In the genomic region with DNA sequence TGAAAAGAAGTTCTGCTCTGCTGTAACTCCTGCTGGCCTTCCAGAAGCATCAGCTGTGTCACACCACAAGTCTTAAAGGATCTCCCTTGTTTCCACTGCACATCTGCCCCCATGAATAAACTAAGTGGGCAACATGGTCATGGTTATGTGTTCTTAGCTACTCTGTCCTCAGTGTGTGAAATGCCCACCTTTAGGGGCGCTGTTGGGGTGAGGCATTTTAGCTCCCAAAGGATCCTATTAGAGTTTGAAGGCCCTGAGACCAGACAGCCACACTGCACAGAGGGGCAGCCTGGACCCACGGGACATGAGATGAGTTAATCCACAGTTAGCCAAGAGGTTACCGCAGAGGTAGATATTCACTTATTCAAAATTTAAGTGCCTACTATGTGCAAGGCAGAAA, we compare ENCODE assay signal across 19 cellular contexts.
A peak's percentile ranks its signal among the peaks of the same experiment; 100 is the strongest.
DNase-seq lines count a peak whose midpoint lies in the region; ATAC-seq, FAIRE-seq and TF ChIP-seq lines count a peak whose summit lies in the region.
"Had no signal": no experiment of that assay in that cellular context is flagged by ENCODE, and none has a peak within 500 bp of the region (broad histone marks: within the 10 kb centered on the region; RNA-seq: fewer than 3 reads in every experiment).

No MANE protein-coding gene starts in this region.

- H2AFZ ChIP-seq in K562 (ENCODE audit: low read depth, low read length): no peak overlapping the region
- H2AFZ ChIP-seq: GM23248 had no signal

- H3K9ac ChIP-seq in K562 (ENCODE audit: insufficient read depth in 1 of 2, low read depth in 2 of 2, low read length in 2 of 2): no peak overlapping the region
- H3K9ac ChIP-seq: GM23248 had no signal

- no peak for FAIRE-seq in K562 (lab: Jason Lieb, UNC)
- FAIRE-seq: GM12891, GM19239 had no signal

- no peaks in the 10 kb centered on the region for H3K4me1 ChIP-seq in K562 (replicated peaks in 1 of 2; ENCODE audit: control insufficient read depth in 2 of 2, insufficient read depth in 2 of 2, low read length in 2 of 2)
- no peaks in the 10 kb centered on the region for H3K4me1 ChIP-seq in stomach

- peak; percentile 6 for DNase-seq in ACHN
- no peak for DNase-seq in NB4 (ENCODE audit: low read depth)
- DNase-seq in K562 (ENCODE audit: extremely low read depth in 1 of 4, low spot score in 3 of 4): peak in 1 of 4 experiments; percentile 9
- no peak for DNase-seq in stomach
- no peak for DNase-seq in NCI-H2107 (lab: John Stamatoyannopoulos, UW)
- DNase-seq in HuH-7 (ENCODE audit: low spot score): no peak
- DNase-seq: CD4-positive, alpha-beta T cell; GM23248; HFFc6; IMR-90; NCI-H1092; NCI-H1694 treated with DMSO at 0.1 percent for 48 hours; NCI-H446 treated with DMSO at 0.1 percent for 48 hours; NCI-H748 treated with DMSO at 0.1 percent for 48 hours; T-helper 9 cell had no signal

- WGBS in K562 (ENCODE audit: insufficient coverage, low coverage, missing lambda C conversion rate): 6% methylated on average over 3 of the region's 3 CpGs
- WGBS in stomach, 5 donors: 72 to 97% (median 82%) methylated on average over 3 of the region's 3 CpGs

- POLR2A ChIA-PET in K562 (lab: Yijun Ruan, JAX): no interaction called here

- ATAC-seq in K562 (peak; percentile 79), GM21447 (IDR thresholded peaks at IDR 0.05; ENCODE audit: unreplicated experiment) (no peak)

- H3K79me2 ChIP-seq in K562 (ENCODE audit: control insufficient read depth, insufficient read depth, low read length): no peaks in the 10 kb centered on the region

- in situ Hi-C loops in ACHN (cut with HindIII; ENCODE audit: low pct_ligation_motif_present, low pct_unique_long_range_greater_than_20kb, low sequenced_read_pairs) (no loop called here), K562 (cut with MboI) (no loop called here)

- H3K36me3 ChIP-seq in K562 (ENCODE audit: control insufficient read depth, insufficient read depth, low read length) (no peaks in the 10 kb centered on the region), stomach (no peaks in the 10 kb centered on the region)

- no peaks in the 10 kb centered on the region for H3K9me1 ChIP-seq in K562 (ENCODE audit: control insufficient read depth, insufficient read depth, low read length)

- H3K9me3 ChIP-seq in K562 (replicated peaks; ENCODE audit: control insufficient read depth, insufficient read depth, low read depth, low read length) (no peaks in the 10 kb centered on the region), stomach (no peaks in the 10 kb centered on the region)

- H3K4me3 ChIP-seq in GM12875 (ENCODE audit: low read depth, low read length) (no peak overlapping the region), NB4 (ENCODE audit: low read depth, low read length) (no peak overlapping the region), K562 (no peak overlapping the region), stomach (no peak overlapping the region)
- H3K4me3 ChIP-seq: GM23248 had no signal

- intact Hi-C loops in K562 (cut with micrococcal nuclease): no loop called here
- intact Hi-C loops in stomach (cut with DNase I; ENCODE audit: low total_unique reads): no loop called here

- H3K4me2 ChIP-seq in K562 (ENCODE audit: insufficient read depth, low read length): no peak overlapping the region

- CTCF ChIA-PET in K562 (lab: Yijun Ruan, JAX; ENCODE audit: low intra/inter-chr PET ratio): no interaction called here

- TF ChIP-seq POLR2A in NB4 (IDR thresholded peaks at IDR 0.05; ENCODE audit: extremely low read depth, insufficient read length): no peak
- no peak for TF ChIP-seq POLR2A in K562 (conservative IDR thresholded peaks at IDR 0.05)
- no peak for TF ChIP-seq POLR2A in stomach (IDR thresholded peaks at IDR 0.05)

- H3K27ac ChIP-seq in K562 (ENCODE audit: extremely low read depth, low read depth, low read length) (no peak overlapping the region), stomach (no peak overlapping the region)
- H3K27ac ChIP-seq: GM23248 had no signal

- H4K20me1 ChIP-seq in K562 (replicated peaks; ENCODE audit: control insufficient read depth, insufficient read depth, low read length): no peaks in the 10 kb centered on the region; the same call in 1 of the 2 replicates

- TF ChIP-seq EP300 in K562 (IDR thresholded peaks at IDR 0.05; ENCODE audit: low read length) (no peak), stomach (IDR thresholded peaks at IDR 0.05) (no peak)

- BruUV-seq in K562 (replicated peaks; lab: Mats Ljungman, UMichigan): no TSS peak

- no peak for TF ChIP-seq RAD21 in K562 (CRISPR knock-in tag; conservative IDR thresholded peaks at IDR 0.05 in 1 of 2, IDR thresholded peaks at IDR 0.05 in 1 of 2)

- no peaks in the 10 kb centered on the region for H3K27me3 ChIP-seq in K562 (ENCODE audit: control insufficient read depth in 2 of 2, insufficient read depth in 2 of 2, low read length in 2 of 2)
- H3K27me3 ChIP-seq in stomach: no peaks in the 10 kb centered on the region

- TF ChIP-seq CTCF in GM12875 (IDR thresholded peaks at IDR 0.05; ENCODE audit: borderline replicate concordance, insufficient read depth, low read depth, low read length) (peak; percentile 13; the same call in 1 of the 2 replicates), NB4 (IDR thresholded peaks at IDR 0.05; ENCODE audit: low read depth, low read length) (peak; percentile 19), K562 (IDR thresholded peaks at IDR 0.05 in 2 of 3, conservative IDR thresholded peaks at IDR 0.05 in 1 of 3; ENCODE audit: insufficient read depth in 2 of 3, low read depth in 1 of 3, low read length in 3 of 3) (peak; percentile 21 to 31 (median 28); a peak in 3 of 6 replicates), stomach (IDR thresholded peaks at IDR 0.05) (no peak)

TF ChIP-seq in K562, 482 proteins besides CTCF, POLR2A, EP300 and RAD21:
- TF ChIP-seq, protein P1, sequence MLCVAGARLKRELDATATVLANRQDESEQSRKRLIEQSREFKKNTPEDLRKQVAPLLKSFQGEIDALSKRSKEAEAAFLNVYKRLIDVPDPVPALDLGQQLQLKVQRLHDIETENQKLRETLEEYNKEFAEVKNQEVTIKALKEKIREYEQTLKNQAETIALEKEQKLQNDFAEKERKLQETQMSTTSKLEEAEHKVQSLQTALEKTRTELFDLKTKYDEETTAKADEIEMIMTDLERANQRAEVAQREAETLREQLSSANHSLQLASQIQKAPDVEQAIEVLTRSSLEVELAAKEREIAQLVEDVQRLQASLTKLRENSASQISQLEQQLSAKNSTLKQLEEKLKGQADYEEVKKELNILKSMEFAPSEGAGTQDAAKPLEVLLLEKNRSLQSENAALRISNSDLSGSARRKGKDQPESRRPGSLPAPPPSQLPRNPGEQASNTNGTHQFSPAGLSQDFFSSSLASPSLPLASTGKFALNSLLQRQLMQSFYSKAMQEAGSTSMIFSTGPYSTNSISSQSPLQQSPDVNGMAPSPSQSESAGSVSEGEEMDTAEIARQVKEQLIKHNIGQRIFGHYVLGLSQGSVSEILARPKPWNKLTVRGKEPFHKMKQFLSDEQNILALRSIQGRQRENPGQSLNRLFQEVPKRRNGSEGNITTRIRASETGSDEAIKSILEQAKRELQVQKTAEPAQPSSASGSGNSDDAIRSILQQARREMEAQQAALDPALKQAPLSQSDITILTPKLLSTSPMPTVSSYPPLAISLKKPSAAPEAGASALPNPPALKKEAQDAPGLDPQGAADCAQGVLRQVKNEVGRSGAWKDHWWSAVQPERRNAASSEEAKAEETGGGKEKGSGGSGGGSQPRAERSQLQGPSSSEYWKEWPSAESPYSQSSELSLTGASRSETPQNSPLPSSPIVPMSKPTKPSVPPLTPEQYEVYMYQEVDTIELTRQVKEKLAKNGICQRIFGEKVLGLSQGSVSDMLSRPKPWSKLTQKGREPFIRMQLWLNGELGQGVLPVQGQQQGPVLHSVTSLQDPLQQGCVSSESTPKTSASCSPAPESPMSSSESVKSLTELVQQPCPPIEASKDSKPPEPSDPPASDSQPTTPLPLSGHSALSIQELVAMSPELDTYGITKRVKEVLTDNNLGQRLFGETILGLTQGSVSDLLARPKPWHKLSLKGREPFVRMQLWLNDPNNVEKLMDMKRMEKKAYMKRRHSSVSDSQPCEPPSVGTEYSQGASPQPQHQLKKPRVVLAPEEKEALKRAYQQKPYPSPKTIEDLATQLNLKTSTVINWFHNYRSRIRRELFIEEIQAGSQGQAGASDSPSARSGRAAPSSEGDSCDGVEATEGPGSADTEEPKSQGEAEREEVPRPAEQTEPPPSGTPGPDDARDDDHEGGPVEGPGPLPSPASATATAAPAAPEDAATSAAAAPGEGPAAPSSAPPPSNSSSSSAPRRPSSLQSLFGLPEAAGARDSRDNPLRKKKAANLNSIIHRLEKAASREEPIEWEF (CRISPR knock-in tag; IDR thresholded peaks at IDR 0.05): no peak
- no peak for TF ChIP-seq ZNF644 (tag; IDR thresholded peaks at IDR 0.05; ENCODE audit: low read depth)
- no peak for TF ChIP-seq BCL6 (CRISPR knock-in tag; IDR thresholded peaks at IDR 0.05)
- TF ChIP-seq ZKSCAN8 (CRISPR knock-in tag; IDR thresholded peaks at IDR 0.05): no peak

Comparison
In these comparisons a context has a peak if more than half of its experiments do, and no peak if none do; other contexts are left out.
1. CTCF ChIP-seq: peak in GM12875 (single experiment), NB4 (single experiment) and K562 (3 of 3); none in stomach (0 of 7).